In genomic region chr9:16727452-16728127, GRCh38 we compare ENCODE assay signal across 8 cellular contexts.
DNase-seq lines count a peak whose midpoint lies in the region; ATAC-seq, FAIRE-seq and TF ChIP-seq lines count a peak whose summit lies in the region.

No MANE protein-coding gene starts in this region.

- DNase-seq in NCI-H2171 treated with DMSO at 0.1 percent for 48 hours (lab: John Stamatoyannopoulos, UW): peak; percentile 61
- DNase-seq in NCI-H2171 (lab: John Stamatoyannopoulos, UW): no peak
- no peak for DNase-seq in H1 (ENCODE audit: low read depth in 1 of 2, low spot score in 2 of 2)
- DNase-seq in medulla oblongata (ENCODE audit: extremely low spot score): peak; percentile 22
- DNase-seq in activated CD4-positive, CD25-positive, alpha-beta regulatory T cell treated with anti-CD3 and anti-CD28 coated beads, Interleukin-2, amount 50 U/mL, for 72 hours: no peak

- no peaks in the 10 kb centered on the region for H3K36me3 ChIP-seq in H1 (ENCODE audit: control insufficient read depth in 2 of 4, insufficient read depth in 4 of 4, low read length in 3 of 4)
- H3K36me3 ChIP-seq in urinary bladder (ENCODE audit: insufficient read depth): no peaks in the 10 kb centered on the region

- 22% methylated on average over 6 of the region's 6 CpGs; no CpG with 5 or more reads in 1 of the 2 experiments for WGBS in H1 (ENCODE audit: extremely low coverage in 1 of 2, insufficient coverage in 1 of 2, insufficient read length in 1 of 2, insufficient replicate concordance in 2 of 2, low coverage in 1 of 2, low lambda C conversion rate in 2 of 2, missing lambda C conversion rate in 1 of 2), 2 experiments
- WGBS in urinary bladder: 16% methylated on average over 6 of the region's 6 CpGs

- H3K9me3 ChIP-seq in H1 (ENCODE audit: insufficient read depth in 2 of 2, low read depth in 1 of 2, low read length in 1 of 2): no peaks in the 10 kb centered on the region

- H3K23ac ChIP-seq in H1 (ENCODE audit: insufficient read length): no peak overlapping the region

- H3K4me3 ChIP-seq in H1 (ENCODE audit: extremely low read depth in 1 of 4, insufficient read depth in 2 of 4, low read depth in 3 of 4, low read length in 4 of 4) (peak overlapping the region; percentile 63 to 80 (median 75)), urinary bladder (ENCODE audit: low read depth, low read length) (peak overlapping the region; percentile 56)

- no peaks in the 10 kb centered on the region for H3K79me1 ChIP-seq in H1 (ENCODE audit: low read depth, low read length)

- H2BK5ac ChIP-seq in H1 (ENCODE audit: low read depth, low read length): peak overlapping the region; percentile 67; the same call in 1 of the 2 replicates

- H3K23me2 ChIP-seq in H1 (ENCODE audit: low read depth, low read length): peaks cover 3% of the 10 kb centered on the region

- H3K4me1 ChIP-seq in H1 (replicated peaks in 1 of 4; ENCODE audit: control insufficient read depth in 3 of 4, insufficient read depth in 4 of 4, low read length in 3 of 4) (peaks cover 12 to 24% (median 22%) of the 10 kb centered on the region in 4 experiments; a peak in 6 of 7 replicates), urinary bladder (ENCODE audit: insufficient read depth) (no peaks in the 10 kb centered on the region)

- H3K56ac ChIP-seq in H1 (replicated peaks; ENCODE audit: insufficient read length, low read depth, low read length): no peak overlapping the region

- no peak overlapping the region for H4K5ac ChIP-seq in H1 (ENCODE audit: insufficient read length, low read depth, low read length)

- TF ChIP-seq CTCF in H1 (IDR thresholded peaks at IDR 0.05; ENCODE audit: control extremely low read depth in 1 of 3, insufficient read depth in 1 of 3, low read depth in 1 of 3, low read length in 3 of 3): no peak

- no peak for TF ChIP-seq EP300 in H1 (IDR thresholded peaks at IDR 0.05; ENCODE audit: borderline replicate concordance in 1 of 2, low read depth in 2 of 2, low read length in 2 of 2)

- H3K27ac ChIP-seq in H1 (ENCODE audit: low read depth, low read length) (no peak overlapping the region), urinary bladder (ENCODE audit: low read depth) (peak overlapping the region; percentile 80)

- peak; percentile 82 for FAIRE-seq in H1 (lab: Jason Lieb, UNC)

- H4K8ac ChIP-seq in H1 (ENCODE audit: extremely low read depth, insufficient read depth, low read length): no peak overlapping the region

- H2BK120ac ChIP-seq in H1 (replicated peaks; ENCODE audit: low read depth, low read length): no peak overlapping the region

- H2BK15ac ChIP-seq in H1 (ENCODE audit: low read length): no peak overlapping the region

- peak overlapping the region in 3 of 4 experiments; percentile 66 to 70 (median 66); a peak in 5 of 7 replicates for H3K9ac ChIP-seq in H1 (replicated peaks in 1 of 4; ENCODE audit: extremely low read depth in 1 of 4, low read depth in 3 of 4, low read length in 3 of 4)

- no peak overlapping the region; the same call in 1 of the 2 replicates for H3K18ac ChIP-seq in H1 (ENCODE audit: extremely low read depth, low read length)

- 0 out of 2 replicates have a peak overlapping the region, but pooled peaks have one; percentile 43 for H2AK5ac ChIP-seq in H1 (ENCODE audit: low read depth, low read length)

- CTCF ChIA-PET in H1 (lab: Charles Lee; ENCODE audit: partially characterized antibody): interaction anchor here (1.0 to 2.8 kb wide), 4 partner anchors 8 to 358 kb away, joined by 3 to 9 read pairs (median 5); no protein-coding TSS in a partner anchor

- no peak overlapping the region for H3K14ac ChIP-seq in H1 (ENCODE audit: insufficient read length)

- TF ChIP-seq RAD21 in H1 (IDR thresholded peaks at IDR 0.05 in 1 of 2, conservative IDR thresholded peaks at IDR 0.05 in 1 of 2; ENCODE audit: low read depth in 2 of 2, low read length in 2 of 2): no peak

- no peak overlapping the region for H2AFZ ChIP-seq in H1 (ENCODE audit: low read length)

- H3K4me2 ChIP-seq in H1 (ENCODE audit: insufficient read depth in 1 of 2, low read depth in 2 of 2, low read length in 2 of 2): peak overlapping the region; percentile 59 to 70

- POLR2A ChIA-PET in H1 (lab: Charles Lee; ENCODE audit: partially characterized antibody): interaction anchor here (0.6 to 1.8 kb wide), 9 partner anchors 9 to 104 kb away, joined by 3 to 8 read pairs (median 4); no protein-coding TSS in a partner anchor

- no peak overlapping the region; the same call in 1 of the 2 replicates for H2BK20ac ChIP-seq in H1 (ENCODE audit: low read length)

- H3K27me3 ChIP-seq in H1 (replicated peaks in 1 of 4; ENCODE audit: control insufficient read depth in 3 of 4, extremely low read depth in 1 of 4, insufficient read depth in 3 of 4, low read length in 3 of 4): no peaks in the 10 kb centered on the region

- ATAC-seq in GM21526 (IDR thresholded peaks at IDR 0.05; ENCODE audit: low FRiP score, unreplicated experiment) (no peak), HG03039 (IDR thresholded peaks at IDR 0.05; ENCODE audit: unreplicated experiment) (no peak)

- no peak for TF ChIP-seq POLR2A in H1 (IDR thresholded peaks at IDR 0.05; ENCODE audit: control extremely low read depth in 1 of 2, low read depth in 2 of 2, low read length in 2 of 2)

- no peak overlapping the region for H4K91ac ChIP-seq in H1 (replicated peaks; ENCODE audit: insufficient read length, low read length)

- H4K20me1 ChIP-seq in H1 (replicated peaks in 1 of 2; ENCODE audit: control insufficient read depth in 1 of 2, insufficient read depth in 2 of 2, low read length in 2 of 2): no peaks in the 10 kb centered on the region

- no peak overlapping the region for H3K4ac ChIP-seq in H1 (replicated peaks; ENCODE audit: insufficient read length, low read depth, low read length)

- H3K79me2 ChIP-seq in H1 (ENCODE audit: control insufficient read depth in 1 of 2, insufficient read depth in 2 of 2, low read length in 2 of 2): peaks cover 0 to 44% of the 10 kb centered on the region in 2 experiments; a peak in 3 of 4 replicates

- peak overlapping the region; percentile 82 for H2BK12ac ChIP-seq in H1 (ENCODE audit: low read depth, low read length)

TF ChIP-seq in H1, 55 proteins besides CTCF, POLR2A, EP300 and RAD21:
- no peak for TF ChIP-seq GTF2F1 (IDR thresholded peaks at IDR 0.05; ENCODE audit: borderline replicate concordance, low read depth, low read length)
- TF ChIP-seq POLR2AphosphoS5 (IDR thresholded peaks at IDR 0.05; ENCODE audit: low read depth, low read length): no peak
- TF ChIP-seq ATF2 (IDR thresholded peaks at IDR 0.05; ENCODE audit: low read length): no peak
- TF ChIP-seq MAFK (IDR thresholded peaks at IDR 0.05; ENCODE audit: low read depth, low read length): no peak
- TF ChIP-seq SP4 (IDR thresholded peaks at IDR 0.05; ENCODE audit: low read length): no peak
- TF ChIP-seq SAP30 (IDR thresholded peaks at IDR 0.05; ENCODE audit: insufficient read depth, insufficient replicate concordance, low read length): no peak
- no peak for TF ChIP-seq SP1 (IDR thresholded peaks at IDR 0.05; ENCODE audit: low read depth, low read length)
- no peak for TF ChIP-seq TAF1 (IDR thresholded peaks at IDR 0.05; ENCODE audit: low read depth, low read length)
- TF ChIP-seq EGR1 (IDR thresholded peaks at IDR 0.05; ENCODE audit: borderline replicate concordance, low read depth, low read length): no peak
- no peak for TF ChIP-seq ATF3 (IDR thresholded peaks at IDR 0.05; ENCODE audit: insufficient read depth, low read depth, low read length)
- TF ChIP-seq JUN (IDR thresholded peaks at IDR 0.05; ENCODE audit: low read depth, low read length): no peak
- TF ChIP-seq ASH2L (IDR thresholded peaks at IDR 0.05; ENCODE audit: low read length): no peak
- TF ChIP-seq SIRT6 (IDR thresholded peaks at IDR 0.05; ENCODE audit: low read length): no peak

Comparison
In these comparisons a context has a peak if more than half of its experiments do, and no peak if none do; other contexts are left out.
1. DNase-seq: peak in NCI-H2171 treated with DMSO at 0.1 percent for 48 hours (single experiment) and medulla oblongata (single experiment); none in NCI-H2171 (single experiment), H1 (0 of 2) and activated CD4-positive, CD25-positive, alpha-beta regulatory T cell treated with anti-CD3 and anti-CD28 coated beads, Interleukin-2, amount 50 U/mL, for 72 hours (single experiment).